27 cellular contexts compared by ENCODE assay signal in the genomic region with DNA sequence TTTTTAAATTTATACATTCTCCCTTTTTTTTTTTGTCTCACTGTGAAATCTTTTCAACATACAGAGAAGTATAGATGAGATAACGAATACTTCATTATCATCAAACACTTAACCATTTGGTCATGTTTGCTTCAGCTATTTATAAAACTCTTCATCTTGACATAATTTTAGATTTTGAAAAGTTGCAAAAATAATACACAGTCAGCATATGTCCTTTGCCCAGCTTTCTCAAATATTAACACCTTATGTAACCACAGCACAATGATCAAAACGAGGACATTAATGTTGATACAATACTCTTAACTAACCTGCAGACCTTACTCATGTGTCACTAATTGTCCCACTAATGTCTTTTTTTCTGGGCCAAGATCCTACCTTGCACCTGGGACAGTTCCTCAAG.
"Had no signal": no experiment of that assay in that cellular context is flagged by ENCODE, and none has a peak within 500 bp of the region (broad histone marks: within the 10 kb centered on the region; RNA-seq: fewer than 3 reads in every experiment).

No MANE protein-coding gene starts in this region.

- FAIRE-seq: endometrium, kidney had no signal

- H3K4me1 ChIP-seq: colonic mucosa, esophagus squamous epithelium, gastrocnemius medialis, left lung, lower lobe of right lung had no signal

- H3K36me3 ChIP-seq: colonic mucosa, esophagus squamous epithelium, gastrocnemius medialis, heart right ventricle, left lung, lower lobe of right lung had no signal

- H3K4me3 ChIP-seq: colonic mucosa, esophagus squamous epithelium, gastrocnemius medialis, heart right ventricle, left lung, lower lobe of right lung, mucosa of descending colon had no signal

- DNase-seq: colonic mucosa; cortex of kidney; effector CD8-positive, alpha-beta T cell; effector memory CD8-positive, alpha-beta T cell; endodermal cell; erythroblast; esophagus squamous epithelium; foreskin fibroblast; foreskin melanocyte; gastrocnemius medialis; glutamatergic neuron; head of caudate nucleus; heart right ventricle; hippocampal formation; islet precursor cell; kidney; kidney glomerular epithelial cell; left cardiac atrium; left lung; left ventricle myocardium superior; lower lobe of right lung; mesenchymal stem cell; mucosa of descending colon; naive B cell had no signal

- H3K27me3 ChIP-seq: colonic mucosa, gastrocnemius medialis, heart right ventricle, left lung had no signal

- ATAC-seq: effector memory CD8-positive, alpha-beta T cell; esophagus mucosa; gastrocnemius medialis; heart right ventricle; left cardiac atrium; left lung; left ventricle myocardium superior; lower lobe of right lung; mucosa of descending colon had no signal

- H3K27ac ChIP-seq: colonic mucosa, epithelial cell of prostate, esophagus squamous epithelium, gastrocnemius medialis, heart right ventricle, left lung, lower lobe of right lung had no signal

- H3K9me3 ChIP-seq: colonic mucosa, esophagus squamous epithelium, gastrocnemius medialis, heart right ventricle, left lung, lower lobe of right lung, mucosa of descending colon had no signal
